ENCODE assay signal across 13 cellular contexts in genomic region chr12:8794611-8795010, GRCh38. TPM values are rescaled to one million over a fixed set of nuclear protein-coding genes. Genes with fewer than 3 reads are reported as not detected.
"Had no signal": no experiment of that assay in that cellular context is flagged by ENCODE, and none has a peak within 500 bp of the region (broad histone marks: within the 10 kb centered on the region; RNA-seq: fewer than 3 reads in every experiment).

No MANE protein-coding gene starts in this region.

RNA-seq across cellular contexts. Expression of gene A2ML1, which starts 27.8 kb away (rescaled TPM):
- total RNA-seq: activated B cell treated with CpG ODN at 0.5 μM for 24 hours; activated CD4-positive, alpha-beta memory T cell treated with anti-CD3 and anti-CD28 coated beads for 36 hours; activated CD4-positive, alpha-beta memory T cell treated with anti-CD3 and anti-CD28 coated beads, Interleukin-2, amount 10 ng/mL, durations not matched to agents 7 days and 5 days; activated CD4-positive, alpha-beta T cell treated with anti-CD3 and anti-CD28 coated beads for 36 hours; activated CD4-positive, alpha-beta T cell treated with anti-CD3 and anti-CD28 coated beads, Interleukin-2, amount 10 ng/mL, durations not matched to agents 24 days and 14 days; activated CD4-positive, alpha-beta T cell treated with anti-CD3 and anti-CD28 coated beads, Interleukin-2, amount 10 ng/mL, durations not matched to agents 7 days and 5 days; activated CD8-positive, alpha-beta memory T cell treated with anti-CD3 and anti-CD28 coated beads for 36 hours; activated CD8-positive, alpha-beta memory T cell treated with anti-CD3 and anti-CD28 coated beads, Interleukin-2, amount 10 ng/mL, durations not matched to agents 7 days and 5 days; activated CD8-positive, alpha-beta T cell treated with anti-CD3 and anti-CD28 coated beads for 36 hours; activated CD8-positive, alpha-beta T cell treated with anti-CD3 and anti-CD28 coated beads, Interleukin-2, amount 10 ng/mL, durations not matched to agents 7 days and 5 days; T-helper 1 cell treated with Interleukin-12 subunit alpha and Interleukin-12 subunit beta and Interleukin-4 antibody, amounts not matched to agents 30 ng/mL and 1 ng/mL, for 36 hours; T-helper 17 cell; T-helper 2 cell treated with Interferon-gamma antibody and Interleukin-4, amounts not matched to agents 100 ng/mL and 5 ng/mL, for 36 hours had no signal
